In genomic region chr22:38843201-38843715, GRCh38 we compare ENCODE assay signal across 8 cellular contexts. TPM values are rescaled to one million over a fixed set of nuclear protein-coding genes. Genes with fewer than 3 reads are reported as not detected.
DNase-seq lines count a peak whose midpoint lies in the region; ATAC-seq and TF ChIP-seq lines count a peak whose summit lies in the region.

No MANE protein-coding gene starts in this region.

- H3K27ac ChIP-seq in VCaP = peak overlapping the region; percentile 67
- no peak overlapping the region for H3K27ac ChIP-seq in colonic mucosa
- H3K27ac ChIP-seq in layer of hippocampus (ENCODE audit: low read depth, low read length) = peak overlapping the region; percentile 48

- peak overlapping the region; percentile 37 for H3K4me3 ChIP-seq in colonic mucosa

- no peaks in the 10 kb centered on the region for H3K36me3 ChIP-seq in colonic mucosa

- no peak for ATAC-seq in GM18520 (IDR thresholded peaks at IDR 0.05; ENCODE audit: unreplicated experiment)
- no peak for ATAC-seq in GM19463 (IDR thresholded peaks at IDR 0.05; ENCODE audit: unreplicated experiment)

- H3K9ac ChIP-seq in colonic mucosa (ENCODE audit: low read depth in 2 of 2, low read length in 2 of 2) = peak overlapping the region in 1 of 2 donors; percentile 53

- H3K9me3 ChIP-seq in colonic mucosa = no peaks in the 10 kb centered on the region

- peaks cover 3% of the 10 kb centered on the region for H3K4me1 ChIP-seq in colonic mucosa

- intact Hi-C loops in colonic mucosa (cut with DNase I) = loop anchor here (10.0 kb wide), 1 partner anchor 68 kb away; no protein-coding TSS in a partner anchor

- in situ Hi-C loops in KBM-7 (cut with MboI; ENCODE audit: low pct_unique_long_range_greater_than_20kb, low sequenced_read_pairs) = no loop called here

- DNase-seq in DMS 273 (lab: John Stamatoyannopoulos, UW; ENCODE audit: unreplicated experiment) (peak; percentile 89), KBM-7 (peak; percentile 62), colonic mucosa (no peak)
- peak; percentile 44 for DNase-seq in stimulated activated CD4-positive, alpha-beta T cell treated with anti-CD3 and anti-CD28 coated beads, Interleukin-4, amount 100 ng/mL, for 24 hours

- H3K27me3 ChIP-seq in colonic mucosa (peaks cover 23% of the 10 kb centered on the region), layer of hippocampus (ENCODE audit: control insufficient read depth, insufficient read depth, low read length) (no peaks in the 10 kb centered on the region)

- peak; percentile 56 for TF ChIP-seq CTCF in VCaP (conservative IDR thresholded peaks at IDR 0.05)
- no peak for TF ChIP-seq CTCF in colonic mucosa (IDR thresholded peaks at IDR 0.05)

RNA-seq across cellular contexts. Expression of gene NPTXR, which starts 0.6 kb away (rescaled TPM):
- 1 to 10 TPM in 1 of 2 donors, under 1 TPM in 1; 0.82 to 2.0 TPM for total RNA-seq in colonic mucosa

RNA-seq across cellular contexts. Expression of gene CBX6, which starts 28.8 kb away (rescaled TPM):
- total RNA-seq in colonic mucosa = 10 to 100 TPM in 1 of 2 donors, 1 to 10 TPM in 1; 9.2 to 14.5 TPM

RNA-seq across cellular contexts. Expression of gene DNAL4, which starts 49.3 kb away (rescaled TPM):
- total RNA-seq in colonic mucosa = 10 to 100 TPM; 15.8 to 17.8 TPM
